2 cellular contexts compared by ENCODE assay signal in genomic region chr1:204627436-204627835, GRCh38.
TF ChIP-seq lines count a peak whose summit lies in the region.

No MANE protein-coding gene starts in this region.

TF ChIP-seq in H1, 55 proteins besides CTCF, POLR2A, EP300 and RAD21:
- TF ChIP-seq MAX (IDR thresholded peaks at IDR 0.05), result no peak
- TF ChIP-seq SIX5 (IDR thresholded peaks at IDR 0.05; ENCODE audit: low read depth, low read length), result no peak
- no peak for TF ChIP-seq NANOG (IDR thresholded peaks at IDR 0.05; ENCODE audit: insufficient read depth, low read depth, low read length, poor library complexity, severe bottlenecking)
- TF ChIP-seq RBBP5 (IDR thresholded peaks at IDR 0.05; ENCODE audit: borderline replicate concordance, low read depth, low read length), result no peak
- no peak for TF ChIP-seq EGR1 (IDR thresholded peaks at IDR 0.05; ENCODE audit: borderline replicate concordance, low read depth, low read length)
- TF ChIP-seq POU5F1 (IDR thresholded peaks at IDR 0.05; ENCODE audit: low read depth, low read length), result no peak
- TF ChIP-seq TCF12 (IDR thresholded peaks at IDR 0.05; ENCODE audit: low read depth, low read length), result no peak
- TF ChIP-seq SIN3A (conservative IDR thresholded peaks at IDR 0.05 in 1 of 2, IDR thresholded peaks at IDR 0.05 in 1 of 2; ENCODE audit: low read depth in 1 of 2, low read length in 2 of 2), result no peak
- no peak for TF ChIP-seq SP2 (IDR thresholded peaks at IDR 0.05; ENCODE audit: low read length)
- TF ChIP-seq SUZ12 (IDR thresholded peaks at IDR 0.05; ENCODE audit: low read length), result no peak
- no peak for TF ChIP-seq EZH2 (IDR thresholded peaks at IDR 0.05; ENCODE audit: low read depth, low read length, severe bottlenecking)
- TF ChIP-seq PHF8 (conservative IDR thresholded peaks at IDR 0.05; ENCODE audit: low read depth, low read length), result no peak
- no peak for TF ChIP-seq SP4 (IDR thresholded peaks at IDR 0.05; ENCODE audit: low read length)
- TF ChIP-seq SP1 (IDR thresholded peaks at IDR 0.05; ENCODE audit: low read depth, low read length), result no peak
- TF ChIP-seq BRCA1 (IDR thresholded peaks at IDR 0.05; ENCODE audit: low read depth, low read length), result no peak
- TF ChIP-seq CBX5 (IDR thresholded peaks at IDR 0.05; ENCODE audit: low read depth, low read length), result no peak
- no peak for TF ChIP-seq CREB1 (IDR thresholded peaks at IDR 0.05)
- no peak for TF ChIP-seq RFX5 (IDR thresholded peaks at IDR 0.05; ENCODE audit: borderline replicate concordance, low read depth, low read length)

TF ChIP-seq in WTC11, 78 proteins besides CTCF, POLR2A, EP300 and RAD21:
- no peak for TF ChIP-seq MLX (CRISPR knock-in tag; IDR thresholded peaks at IDR 0.05)
- no peak for TF ChIP-seq E2F4 (CRISPR knock-in tag; IDR thresholded peaks at IDR 0.05; ENCODE audit: borderline replicate concordance, low read depth)
- TF ChIP-seq KAT7 (CRISPR knock-in tag; IDR thresholded peaks at IDR 0.05; ENCODE audit: borderline replicate concordance), result no peak
- TF ChIP-seq ZNF281 (CRISPR knock-in tag; IDR thresholded peaks at IDR 0.05), result no peak
- TF ChIP-seq RORB (CRISPR knock-in tag; IDR thresholded peaks at IDR 0.05), result no peak
- TF ChIP-seq ATF2 (CRISPR knock-in tag; IDR thresholded peaks at IDR 0.05; ENCODE audit: borderline replicate concordance, low read depth), result no peak
- no peak for TF ChIP-seq FOXP1 (CRISPR knock-in tag; IDR thresholded peaks at IDR 0.05; ENCODE audit: borderline replicate concordance)
- no peak for TF ChIP-seq ZNF219 (CRISPR knock-in tag; IDR thresholded peaks at IDR 0.05; ENCODE audit: borderline replicate concordance)
- no peak for TF ChIP-seq ZNF263 (CRISPR knock-in tag; IDR thresholded peaks at IDR 0.05; ENCODE audit: low read depth)
- TF ChIP-seq SMAD4 (CRISPR knock-in tag; IDR thresholded peaks at IDR 0.05), result no peak
- TF ChIP-seq FOXP4 (CRISPR knock-in tag; IDR thresholded peaks at IDR 0.05), result no peak
- TF ChIP-seq HMGA2 (CRISPR knock-in tag; IDR thresholded peaks at IDR 0.05), result no peak
- no peak for TF ChIP-seq FOXJ3 (CRISPR knock-in tag; IDR thresholded peaks at IDR 0.05; ENCODE audit: borderline replicate concordance)
- no peak for TF ChIP-seq CBFB (CRISPR knock-in tag; IDR thresholded peaks at IDR 0.05; ENCODE audit: low read depth)
- no peak for TF ChIP-seq JUN (CRISPR knock-in tag; IDR thresholded peaks at IDR 0.05)
- no peak for TF ChIP-seq SP1 (CRISPR knock-in tag; conservative IDR thresholded peaks at IDR 0.05)
- no peak for TF ChIP-seq GRHL2 (CRISPR knock-in tag; IDR thresholded peaks at IDR 0.05; ENCODE audit: insufficient replicate concordance, severe bottlenecking)
